8 cellular contexts compared by ENCODE assay signal in genomic region chr6:124607119-124607627, GRCh38.
"Had no signal": no experiment of that assay in that cellular context is flagged by ENCODE, and none has a peak within 500 bp of the region (broad histone marks: within the 10 kb centered on the region; RNA-seq: fewer than 3 reads in every experiment).

No MANE protein-coding gene starts in this region.

- ATAC-seq: GM12878 had no signal

- H3K4me3 ChIP-seq: GM12878 had no signal

- DNase-seq: GDM1, GF-D8 had no signal

- FAIRE-seq: G401.6, GM12878, GM12891, GM12892, GM18507, GM19239 had no signal
